ENCODE assay signal across 8 cellular contexts in genomic region chr3:128152419-128153155, GRCh38. TPM values are rescaled to one million over a fixed set of nuclear protein-coding genes. Genes with fewer than 3 reads are reported as not detected.
DNase-seq lines count a peak whose midpoint lies in the region; ATAC-seq, FAIRE-seq and TF ChIP-seq lines count a peak whose summit lies in the region.

No MANE protein-coding gene starts in this region.

- peaks cover 3% of the 10 kb centered on the region for H3K27me3 Mint-ChIP-seq in activated T-helper 1 cell treated with anti-CD3 and anti-CD28 coated beads, Interleukin-12 subunit alpha, Interleukin-12 subunit beta, Interleukin-2, Interleukin-4 antibody, amounts not matched to agents 30 ng/mL and 10 ng/mL and 1 ng/mL, durations not matched to agents 14 hours and 24 hours and 36 hours (ENCODE audit: insufficient read depth)
- H3K27me3 Mint-ChIP-seq in stimulated activated naive CD8-positive, alpha-beta T cell treated with anti-CD3 and anti-CD28 coated beads, Interleukin-15, amount 100 ng/mL, for 72 hours, result no peaks in the 10 kb centered on the region

- TF ChIP-seq CTCF in GM12865 (IDR thresholded peaks at IDR 0.05; ENCODE audit: insufficient read depth, low read depth, low read length, missing control alignments), result no peak

- TF ChIP-seq POLR2A in GM12891 (IDR thresholded peaks at IDR 0.05; ENCODE audit: low read depth, low read length), result no peak

- DNase-seq in GM12865 (ENCODE audit: low read depth) (peak; percentile 80), iPS DF 6.9 (ENCODE audit: low read depth, low spot score) (no peak), GM12891 (ENCODE audit: insufficient read length, low spot score) (no peak), GDM1 (lab: John Stamatoyannopoulos, UW) (no peak), NCI-H1694 treated with DMSO at 0.1 percent for 48 hours (lab: John Stamatoyannopoulos, UW) (no peak)
- no peak for DNase-seq in activated T-helper 1 cell treated with anti-CD3 and anti-CD28 coated beads, Interleukin-12 subunit alpha, Interleukin-12 subunit beta, Interleukin-2, Interleukin-4 antibody, amounts not matched to agents 30 ng/mL and 10 ng/mL and 1 ng/mL, durations not matched to agents 14 hours and 24 hours and 36 hours (ENCODE audit: low spot score)
- no peak for DNase-seq in stimulated activated naive CD8-positive, alpha-beta T cell treated with anti-CD3 and anti-CD28 coated beads, Interleukin-15, amount 100 ng/mL, for 72 hours

- peak overlapping the region; percentile 98 for H3K27ac Mint-ChIP-seq in activated T-helper 1 cell treated with anti-CD3 and anti-CD28 coated beads, Interleukin-12 subunit alpha, Interleukin-12 subunit beta, Interleukin-2, Interleukin-4 antibody, amounts not matched to agents 30 ng/mL and 10 ng/mL and 1 ng/mL, durations not matched to agents 14 hours and 24 hours and 36 hours
- peak overlapping the region; percentile 91 to 97 for H3K27ac Mint-ChIP-seq in stimulated activated naive CD8-positive, alpha-beta T cell treated with anti-CD3 and anti-CD28 coated beads, Interleukin-15, amount 100 ng/mL, for 72 hours

- H3K9me3 Mint-ChIP-seq in activated T-helper 1 cell treated with anti-CD3 and anti-CD28 coated beads, Interleukin-12 subunit alpha, Interleukin-12 subunit beta, Interleukin-2, Interleukin-4 antibody, amounts not matched to agents 30 ng/mL and 10 ng/mL and 1 ng/mL, durations not matched to agents 14 hours and 24 hours and 36 hours, result peaks cover 5% of the 10 kb centered on the region
- peaks cover 5 to 8% of the 10 kb centered on the region in 2 donors for H3K9me3 Mint-ChIP-seq in stimulated activated naive CD8-positive, alpha-beta T cell treated with anti-CD3 and anti-CD28 coated beads, Interleukin-15, amount 100 ng/mL, for 72 hours

- no peak overlapping the region for H3K27ac ChIP-seq in iPS DF 6.9 (ENCODE audit: low read length)

- peak overlapping the region; percentile 94 for H3K4me3 Mint-ChIP-seq in activated T-helper 1 cell treated with anti-CD3 and anti-CD28 coated beads, Interleukin-12 subunit alpha, Interleukin-12 subunit beta, Interleukin-2, Interleukin-4 antibody, amounts not matched to agents 30 ng/mL and 10 ng/mL and 1 ng/mL, durations not matched to agents 14 hours and 24 hours and 36 hours
- H3K4me3 Mint-ChIP-seq in stimulated activated naive CD8-positive, alpha-beta T cell treated with anti-CD3 and anti-CD28 coated beads, Interleukin-15, amount 100 ng/mL, for 72 hours, result peak overlapping the region; percentile 89 to 95

- no CpG with 5 or more reads among the region's 29 CpGs for WGBS in iPS DF 6.9 (ENCODE audit: insufficient coverage, insufficient read length)

- H3K27me3 ChIP-seq in iPS DF 6.9 (ENCODE audit: control insufficient read depth, insufficient read depth, low read length), result no peaks in the 10 kb centered on the region

- peak; percentile 37 for ATAC-seq in HG03280 (IDR thresholded peaks at IDR 0.05; ENCODE audit: unreplicated experiment)
- ATAC-seq in stimulated activated naive CD8-positive, alpha-beta T cell treated with anti-CD3 and anti-CD28 coated beads, Interleukin-15, amount 100 ng/mL, for 72 hours, result peak; percentile 79

- intact Hi-C loops in activated T-helper 1 cell treated with anti-CD3 and anti-CD28 coated beads, Interleukin-12 subunit alpha, Interleukin-12 subunit beta, Interleukin-2, Interleukin-4 antibody, amounts not matched to agents 30 ng/mL and 10 ng/mL and 1 ng/mL, durations not matched to agents 14 hours and 24 hours and 36 hours (cut with micrococcal nuclease), result loop anchor here (1.0 to 5.0 kb wide), 9 partner anchors 29 to 1676 kb away; partner anchors contain the start of genes ABTB1, RAB7A, RPN1 and RUVBL1

- H3K36me3 ChIP-seq in iPS DF 6.9 (ENCODE audit: control insufficient read depth, insufficient read depth, low read length), result no peaks in the 10 kb centered on the region

- no peaks in the 10 kb centered on the region for H3K36me3 Mint-ChIP-seq in activated T-helper 1 cell treated with anti-CD3 and anti-CD28 coated beads, Interleukin-12 subunit alpha, Interleukin-12 subunit beta, Interleukin-2, Interleukin-4 antibody, amounts not matched to agents 30 ng/mL and 10 ng/mL and 1 ng/mL, durations not matched to agents 14 hours and 24 hours and 36 hours (ENCODE audit: low read depth)

- H3K9me3 ChIP-seq in iPS DF 6.9 (ENCODE audit: control insufficient read depth, insufficient read depth, low read length), result no peaks in the 10 kb centered on the region

- H3K4me3 ChIP-seq in GM12865 (ENCODE audit: low read depth, low read length) (peak overlapping the region; percentile 86), iPS DF 6.9 (ENCODE audit: low read length) (peak overlapping the region; percentile 95; the same call in 1 of the 2 replicates)

- FAIRE-seq in GM12891 (lab: Jason Lieb, UNC), result no peak

- H3K4me1 Mint-ChIP-seq in activated T-helper 1 cell treated with anti-CD3 and anti-CD28 coated beads, Interleukin-12 subunit alpha, Interleukin-12 subunit beta, Interleukin-2, Interleukin-4 antibody, amounts not matched to agents 30 ng/mL and 10 ng/mL and 1 ng/mL, durations not matched to agents 14 hours and 24 hours and 36 hours (ENCODE audit: low read depth), result peaks cover 31% of the 10 kb centered on the region
- peaks cover 42% of the 10 kb centered on the region for H3K4me1 Mint-ChIP-seq in stimulated activated naive CD8-positive, alpha-beta T cell treated with anti-CD3 and anti-CD28 coated beads, Interleukin-15, amount 100 ng/mL, for 72 hours

- no peaks in the 10 kb centered on the region for H3K4me1 ChIP-seq in iPS DF 6.9 (ENCODE audit: control insufficient read depth, insufficient read depth, low read length)

TF ChIP-seq in GM12891, 5 proteins besides CTCF, POLR2A, EP300 and RAD21:
- TF ChIP-seq PAX5 (IDR thresholded peaks at IDR 0.05; ENCODE audit: insufficient read depth, low read length, severe bottlenecking), result no peak
- no peak for TF ChIP-seq TAF1 (IDR thresholded peaks at IDR 0.05; ENCODE audit: low read depth, low read length)
- TF ChIP-seq SPI1 (IDR thresholded peaks at IDR 0.05; ENCODE audit: low read depth, low read length), result no peak
- TF ChIP-seq POLR2AphosphoS5 (IDR thresholded peaks at IDR 0.05; ENCODE audit: low read depth, low read length), result no peak
- TF ChIP-seq POU2F2 (IDR thresholded peaks at IDR 0.05; ENCODE audit: low read depth, low read length), result no peak

RNA-seq across cellular contexts. Expression of gene EEFSEC, which starts 0.7 kb away (rescaled TPM):
- total RNA-seq in activated T-helper 1 cell treated with anti-CD3 and anti-CD28 coated beads, Interleukin-12 subunit alpha, Interleukin-12 subunit beta, Interleukin-2, Interleukin-4 antibody, amounts not matched to agents 30 ng/mL and 10 ng/mL and 1 ng/mL, durations not matched to agents 14 hours and 24 hours and 36 hours, result 18.7 and 19.5 TPM in 2 replicates
- 13.7 TPM for polyA plus RNA-seq in GM12891 (2012; ENCODE audit: low read depth, missing spikeins)

RNA-seq across cellular contexts. Expression of gene RUVBL1, which starts 29.0 kb away (rescaled TPM):
- total RNA-seq in activated T-helper 1 cell treated with anti-CD3 and anti-CD28 coated beads, Interleukin-12 subunit alpha, Interleukin-12 subunit beta, Interleukin-2, Interleukin-4 antibody, amounts not matched to agents 30 ng/mL and 10 ng/mL and 1 ng/mL, durations not matched to agents 14 hours and 24 hours and 36 hours, result 135 and 137 TPM in 2 replicates
- polyA plus RNA-seq in GM12891 (2012; ENCODE audit: low read depth, missing spikeins), result 72.8 TPM
